In the genomic region with DNA sequence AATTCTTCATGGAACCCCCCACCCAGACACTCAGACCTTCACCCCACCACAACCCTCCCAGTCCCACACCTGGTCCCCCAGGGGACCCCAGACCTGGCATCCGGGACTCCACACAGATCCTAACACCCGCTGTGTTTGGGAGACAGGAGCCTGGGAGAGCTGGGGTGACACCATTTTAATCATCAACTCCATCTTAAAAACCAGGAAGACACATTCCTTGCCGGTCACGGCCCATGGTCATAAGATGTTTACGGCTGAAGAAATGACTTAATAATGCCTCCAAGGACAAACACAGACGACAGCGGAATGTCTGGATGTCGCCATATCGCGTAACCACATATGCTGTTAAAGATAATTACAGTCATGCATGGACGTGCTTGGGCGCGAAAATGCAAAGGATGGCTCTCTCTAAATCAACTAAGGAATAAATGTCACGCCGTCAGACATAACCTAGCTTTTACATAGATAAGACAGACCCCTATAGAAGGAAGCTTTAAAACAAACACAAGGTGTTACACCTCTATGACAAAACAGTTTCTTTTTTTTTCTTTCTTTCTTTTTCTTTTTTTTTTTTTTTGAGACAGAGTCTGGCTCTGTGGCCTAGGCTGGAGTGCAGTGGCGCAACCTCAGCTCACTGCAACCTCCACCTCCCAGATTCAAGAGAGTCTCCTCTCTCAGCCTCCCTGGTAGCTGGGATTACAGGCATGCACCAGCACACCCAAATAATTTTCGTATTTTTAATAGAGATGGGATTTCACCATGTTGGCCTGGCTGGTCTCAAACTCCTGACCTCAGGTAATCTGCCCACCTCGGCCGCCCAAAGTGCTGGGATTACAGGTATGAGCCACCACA, we compare ENCODE assay signal across 1 cellular context.
TF ChIP-seq lines count a peak whose summit lies in the region.

No MANE protein-coding gene starts in this region.

TF ChIP-seq in K562, 482 proteins besides CTCF, POLR2A, EP300 and RAD21 (continued from another document and continues in another):
- TF ChIP-seq, protein P1, sequence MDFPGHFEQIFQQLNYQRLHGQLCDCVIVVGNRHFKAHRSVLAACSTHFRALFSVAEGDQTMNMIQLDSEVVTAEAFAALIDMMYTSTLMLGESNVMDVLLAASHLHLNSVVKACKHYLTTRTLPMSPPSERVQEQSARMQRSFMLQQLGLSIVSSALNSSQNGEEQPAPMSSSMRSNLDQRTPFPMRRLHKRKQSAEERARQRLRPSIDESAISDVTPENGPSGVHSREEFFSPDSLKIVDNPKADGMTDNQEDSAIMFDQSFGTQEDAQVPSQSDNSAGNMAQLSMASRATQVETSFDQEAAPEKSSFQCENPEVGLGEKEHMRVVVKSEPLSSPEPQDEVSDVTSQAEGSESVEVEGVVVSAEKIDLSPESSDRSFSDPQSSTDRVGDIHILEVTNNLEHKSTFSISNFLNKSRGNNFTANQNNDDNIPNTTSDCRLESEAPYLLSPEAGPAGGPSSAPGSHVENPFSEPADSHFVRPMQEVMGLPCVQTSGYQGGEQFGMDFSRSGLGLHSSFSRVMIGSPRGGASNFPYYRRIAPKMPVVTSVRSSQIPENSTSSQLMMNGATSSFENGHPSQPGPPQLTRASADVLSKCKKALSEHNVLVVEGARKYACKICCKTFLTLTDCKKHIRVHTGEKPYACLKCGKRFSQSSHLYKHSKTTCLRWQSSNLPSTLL (IDR thresholded peaks at IDR 0.05), result no peak
- no peak for TF ChIP-seq SP2 (IDR thresholded peaks at IDR 0.05; ENCODE audit: extremely low read depth, low read depth, low read length, poor library complexity, severe bottlenecking)
- TF ChIP-seq ZNF324 (CRISPR knock-in tag; IDR thresholded peaks at IDR 0.05), result 0 out of 2 replicates have a peak, but pooled peaks have one; percentile 47
- TF ChIP-seq YBX1 (IDR thresholded peaks at IDR 0.05), result no peak
- no peak for TF ChIP-seq MYBL2 (IDR thresholded peaks at IDR 0.05; ENCODE audit: low read depth)
- TF ChIP-seq MYBL2 (CRISPR knock-in tag; IDR thresholded peaks at IDR 0.05; ENCODE audit: borderline replicate concordance), result no peak
- TF ChIP-seq ZNF184 (CRISPR knock-in tag; IDR thresholded peaks at IDR 0.05), result no peak
- no peak for TF ChIP-seq KLF16 (IDR thresholded peaks at IDR 0.05)
- TF ChIP-seq SIX5 (IDR thresholded peaks at IDR 0.05; ENCODE audit: borderline replicate concordance in 1 of 2, insufficient read depth in 1 of 2, low read depth in 1 of 2, low read length in 2 of 2), result no peak
- no peak for TF ChIP-seq CHD1 (IDR thresholded peaks at IDR 0.05; ENCODE audit: low read length)
- TF ChIP-seq ZNF24 (IDR thresholded peaks at IDR 0.05), result peak; percentile 90
- TF ChIP-seq, protein P2, sequence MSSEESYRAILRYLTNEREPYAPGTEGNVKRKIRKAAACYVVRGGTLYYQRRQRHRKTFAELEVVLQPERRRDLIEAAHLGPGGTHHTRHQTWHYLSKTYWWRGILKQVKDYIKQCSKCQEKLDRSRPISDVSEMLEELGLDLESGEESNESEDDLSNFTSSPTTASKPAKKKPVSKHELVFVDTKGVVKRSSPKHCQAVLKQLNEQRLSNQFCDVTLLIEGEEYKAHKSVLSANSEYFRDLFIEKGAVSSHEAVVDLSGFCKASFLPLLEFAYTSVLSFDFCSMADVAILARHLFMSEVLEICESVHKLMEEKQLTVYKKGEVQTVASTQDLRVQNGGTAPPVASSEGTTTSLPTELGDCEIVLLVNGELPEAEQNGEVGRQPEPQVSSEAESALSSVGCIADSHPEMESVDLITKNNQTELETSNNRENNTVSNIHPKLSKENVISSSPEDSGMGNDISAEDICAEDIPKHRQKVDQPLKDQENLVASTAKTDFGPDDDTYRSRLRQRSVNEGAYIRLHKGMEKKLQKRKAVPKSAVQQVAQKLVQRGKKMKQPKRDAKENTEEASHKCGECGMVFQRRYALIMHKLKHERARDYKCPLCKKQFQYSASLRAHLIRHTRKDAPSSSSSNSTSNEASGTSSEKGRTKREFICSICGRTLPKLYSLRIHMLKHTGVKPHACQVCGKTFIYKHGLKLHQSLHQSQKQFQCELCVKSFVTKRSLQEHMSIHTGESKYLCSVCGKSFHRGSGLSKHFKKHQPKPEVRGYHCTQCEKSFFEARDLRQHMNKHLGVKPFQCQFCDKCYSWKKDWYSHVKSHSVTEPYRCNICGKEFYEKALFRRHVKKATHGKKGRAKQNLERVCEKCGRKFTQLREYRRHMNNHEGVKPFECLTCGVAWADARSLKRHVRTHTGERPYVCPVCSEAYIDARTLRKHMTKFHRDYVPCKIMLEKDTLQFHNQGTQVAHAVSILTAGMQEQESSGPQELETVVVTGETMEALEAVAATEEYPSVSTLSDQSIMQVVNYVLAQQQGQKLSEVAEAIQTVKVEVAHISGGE (CRISPR knock-in tag; IDR thresholded peaks at IDR 0.05), result peak in 1 of 3 experiments; percentile 73; a peak in 2 of 6 replicates
- TF ChIP-seq, protein P3, sequence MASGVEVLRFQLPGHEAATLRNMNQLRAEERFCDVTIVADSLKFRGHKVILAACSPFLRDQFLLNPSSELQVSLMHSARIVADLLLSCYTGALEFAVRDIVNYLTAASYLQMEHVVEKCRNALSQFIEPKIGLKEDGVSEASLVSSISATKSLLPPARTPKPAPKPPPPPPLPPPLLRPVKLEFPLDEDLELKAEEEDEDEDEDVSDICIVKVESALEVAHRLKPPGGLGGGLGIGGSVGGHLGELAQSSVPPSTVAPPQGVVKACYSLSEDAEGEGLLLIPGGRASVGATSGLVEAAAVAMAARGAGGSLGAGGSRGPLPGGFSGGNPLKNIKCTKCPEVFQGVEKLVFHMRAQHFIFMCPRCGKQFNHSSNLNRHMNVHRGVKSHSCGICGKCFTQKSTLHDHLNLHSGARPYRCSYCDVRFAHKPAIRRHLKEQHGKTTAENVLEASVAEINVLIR (CRISPR knock-in tag; IDR thresholded peaks at IDR 0.05), result peak; percentile 77
- TF ChIP-seq CSDE1 (IDR thresholded peaks at IDR 0.05), result no peak
- peak; percentile 72 for TF ChIP-seq TCF3 (CRISPR knock-in tag; IDR thresholded peaks at IDR 0.05)
- no peak for TF ChIP-seq HNRNPK (IDR thresholded peaks at IDR 0.05; ENCODE audit: low read depth, low read length, poor library complexity, severe bottlenecking)
- TF ChIP-seq, protein P4, sequence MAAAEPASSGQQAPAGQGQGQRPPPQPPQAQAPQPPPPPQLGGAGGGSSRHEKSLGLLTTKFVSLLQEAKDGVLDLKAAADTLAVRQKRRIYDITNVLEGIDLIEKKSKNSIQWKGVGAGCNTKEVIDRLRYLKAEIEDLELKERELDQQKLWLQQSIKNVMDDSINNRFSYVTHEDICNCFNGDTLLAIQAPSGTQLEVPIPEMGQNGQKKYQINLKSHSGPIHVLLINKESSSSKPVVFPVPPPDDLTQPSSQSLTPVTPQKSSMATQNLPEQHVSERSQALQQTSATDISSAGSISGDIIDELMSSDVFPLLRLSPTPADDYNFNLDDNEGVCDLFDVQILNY (CRISPR knock-in tag; IDR thresholded peaks at IDR 0.05), result no peak
- no peak for TF ChIP-seq TFAM (CRISPR knock-in tag; conservative IDR thresholded peaks at IDR 0.05)
- no peak for TF ChIP-seq SNRNP70 (optimal IDR thresholded peaks at IDR 0.05; ENCODE audit: low read depth, low read length)
- no peak for TF ChIP-seq ZNF12 (CRISPR knock-in tag; IDR thresholded peaks at IDR 0.05)
- peak; percentile 97 for TF ChIP-seq DMBX1 (CRISPR knock-in tag; IDR thresholded peaks at IDR 0.05; ENCODE audit: borderline replicate concordance)
- peak; percentile 85 for TF ChIP-seq CREB1 (IDR thresholded peaks at IDR 0.05)
- TF ChIP-seq CREB1 (CRISPR knock-in tag; IDR thresholded peaks at IDR 0.05), result peak; percentile 46; the same call in 1 of the 2 replicates
- TF ChIP-seq, protein P5, sequence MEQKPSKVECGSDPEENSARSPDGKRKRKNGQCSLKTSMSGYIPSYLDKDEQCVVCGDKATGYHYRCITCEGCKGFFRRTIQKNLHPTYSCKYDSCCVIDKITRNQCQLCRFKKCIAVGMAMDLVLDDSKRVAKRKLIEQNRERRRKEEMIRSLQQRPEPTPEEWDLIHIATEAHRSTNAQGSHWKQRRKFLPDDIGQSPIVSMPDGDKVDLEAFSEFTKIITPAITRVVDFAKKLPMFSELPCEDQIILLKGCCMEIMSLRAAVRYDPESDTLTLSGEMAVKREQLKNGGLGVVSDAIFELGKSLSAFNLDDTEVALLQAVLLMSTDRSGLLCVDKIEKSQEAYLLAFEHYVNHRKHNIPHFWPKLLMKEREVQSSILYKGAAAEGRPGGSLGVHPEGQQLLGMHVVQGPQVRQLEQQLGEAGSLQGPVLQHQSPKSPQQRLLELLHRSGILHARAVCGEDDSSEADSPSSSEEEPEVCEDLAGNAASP (IDR thresholded peaks at IDR 0.05), result no peak
- TF ChIP-seq, protein P6, sequence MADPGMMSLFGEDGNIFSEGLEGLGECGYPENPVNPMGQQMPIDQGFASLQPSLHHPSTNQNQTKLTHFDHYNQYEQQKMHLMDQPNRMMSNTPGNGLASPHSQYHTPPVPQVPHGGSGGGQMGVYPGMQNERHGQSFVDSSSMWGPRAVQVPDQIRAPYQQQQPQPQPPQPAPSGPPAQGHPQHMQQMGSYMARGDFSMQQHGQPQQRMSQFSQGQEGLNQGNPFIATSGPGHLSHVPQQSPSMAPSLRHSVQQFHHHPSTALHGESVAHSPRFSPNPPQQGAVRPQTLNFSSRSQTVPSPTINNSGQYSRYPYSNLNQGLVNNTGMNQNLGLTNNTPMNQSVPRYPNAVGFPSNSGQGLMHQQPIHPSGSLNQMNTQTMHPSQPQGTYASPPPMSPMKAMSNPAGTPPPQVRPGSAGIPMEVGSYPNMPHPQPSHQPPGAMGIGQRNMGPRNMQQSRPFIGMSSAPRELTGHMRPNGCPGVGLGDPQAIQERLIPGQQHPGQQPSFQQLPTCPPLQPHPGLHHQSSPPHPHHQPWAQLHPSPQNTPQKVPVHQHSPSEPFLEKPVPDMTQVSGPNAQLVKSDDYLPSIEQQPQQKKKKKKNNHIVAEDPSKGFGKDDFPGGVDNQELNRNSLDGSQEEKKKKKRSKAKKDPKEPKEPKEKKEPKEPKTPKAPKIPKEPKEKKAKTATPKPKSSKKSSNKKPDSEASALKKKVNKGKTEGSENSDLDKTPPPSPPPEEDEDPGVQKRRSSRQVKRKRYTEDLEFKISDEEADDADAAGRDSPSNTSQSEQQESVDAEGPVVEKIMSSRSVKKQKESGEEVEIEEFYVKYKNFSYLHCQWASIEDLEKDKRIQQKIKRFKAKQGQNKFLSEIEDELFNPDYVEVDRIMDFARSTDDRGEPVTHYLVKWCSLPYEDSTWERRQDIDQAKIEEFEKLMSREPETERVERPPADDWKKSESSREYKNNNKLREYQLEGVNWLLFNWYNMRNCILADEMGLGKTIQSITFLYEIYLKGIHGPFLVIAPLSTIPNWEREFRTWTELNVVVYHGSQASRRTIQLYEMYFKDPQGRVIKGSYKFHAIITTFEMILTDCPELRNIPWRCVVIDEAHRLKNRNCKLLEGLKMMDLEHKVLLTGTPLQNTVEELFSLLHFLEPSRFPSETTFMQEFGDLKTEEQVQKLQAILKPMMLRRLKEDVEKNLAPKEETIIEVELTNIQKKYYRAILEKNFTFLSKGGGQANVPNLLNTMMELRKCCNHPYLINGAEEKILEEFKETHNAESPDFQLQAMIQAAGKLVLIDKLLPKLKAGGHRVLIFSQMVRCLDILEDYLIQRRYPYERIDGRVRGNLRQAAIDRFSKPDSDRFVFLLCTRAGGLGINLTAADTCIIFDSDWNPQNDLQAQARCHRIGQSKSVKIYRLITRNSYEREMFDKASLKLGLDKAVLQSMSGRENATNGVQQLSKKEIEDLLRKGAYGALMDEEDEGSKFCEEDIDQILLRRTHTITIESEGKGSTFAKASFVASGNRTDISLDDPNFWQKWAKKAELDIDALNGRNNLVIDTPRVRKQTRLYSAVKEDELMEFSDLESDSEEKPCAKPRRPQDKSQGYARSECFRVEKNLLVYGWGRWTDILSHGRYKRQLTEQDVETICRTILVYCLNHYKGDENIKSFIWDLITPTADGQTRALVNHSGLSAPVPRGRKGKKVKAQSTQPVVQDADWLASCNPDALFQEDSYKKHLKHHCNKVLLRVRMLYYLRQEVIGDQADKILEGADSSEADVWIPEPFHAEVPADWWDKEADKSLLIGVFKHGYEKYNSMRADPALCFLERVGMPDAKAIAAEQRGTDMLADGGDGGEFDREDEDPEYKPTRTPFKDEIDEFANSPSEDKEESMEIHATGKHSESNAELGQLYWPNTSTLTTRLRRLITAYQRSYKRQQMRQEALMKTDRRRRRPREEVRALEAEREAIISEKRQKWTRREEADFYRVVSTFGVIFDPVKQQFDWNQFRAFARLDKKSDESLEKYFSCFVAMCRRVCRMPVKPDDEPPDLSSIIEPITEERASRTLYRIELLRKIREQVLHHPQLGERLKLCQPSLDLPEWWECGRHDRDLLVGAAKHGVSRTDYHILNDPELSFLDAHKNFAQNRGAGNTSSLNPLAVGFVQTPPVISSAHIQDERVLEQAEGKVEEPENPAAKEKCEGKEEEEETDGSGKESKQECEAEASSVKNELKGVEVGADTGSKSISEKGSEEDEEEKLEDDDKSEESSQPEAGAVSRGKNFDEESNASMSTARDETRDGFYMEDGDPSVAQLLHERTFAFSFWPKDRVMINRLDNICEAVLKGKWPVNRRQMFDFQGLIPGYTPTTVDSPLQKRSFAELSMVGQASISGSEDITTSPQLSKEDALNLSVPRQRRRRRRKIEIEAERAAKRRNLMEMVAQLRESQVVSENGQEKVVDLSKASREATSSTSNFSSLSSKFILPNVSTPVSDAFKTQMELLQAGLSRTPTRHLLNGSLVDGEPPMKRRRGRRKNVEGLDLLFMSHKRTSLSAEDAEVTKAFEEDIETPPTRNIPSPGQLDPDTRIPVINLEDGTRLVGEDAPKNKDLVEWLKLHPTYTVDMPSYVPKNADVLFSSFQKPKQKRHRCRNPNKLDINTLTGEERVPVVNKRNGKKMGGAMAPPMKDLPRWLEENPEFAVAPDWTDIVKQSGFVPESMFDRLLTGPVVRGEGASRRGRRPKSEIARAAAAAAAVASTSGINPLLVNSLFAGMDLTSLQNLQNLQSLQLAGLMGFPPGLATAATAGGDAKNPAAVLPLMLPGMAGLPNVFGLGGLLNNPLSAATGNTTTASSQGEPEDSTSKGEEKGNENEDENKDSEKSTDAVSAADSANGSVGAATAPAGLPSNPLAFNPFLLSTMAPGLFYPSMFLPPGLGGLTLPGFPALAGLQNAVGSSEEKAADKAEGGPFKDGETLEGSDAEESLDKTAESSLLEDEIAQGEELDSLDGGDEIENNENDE (IDR thresholded peaks at IDR 0.05; ENCODE audit: low read depth, low read length), result no peak
- TF ChIP-seq FOXK2 (conservative IDR thresholded peaks at IDR 0.05 in 1 of 2, IDR thresholded peaks at IDR 0.05 in 1 of 2; ENCODE audit: low read depth in 2 of 2), result peak in 1 of 2 experiments; percentile 45; a peak in 1 of 4 replicates
- no peak for TF ChIP-seq NR2C2 (CRISPR knock-in tag; IDR thresholded peaks at IDR 0.05)
- peak; percentile 68; the same call in 1 of the 2 replicates for TF ChIP-seq NR2C2 (tag; IDR thresholded peaks at IDR 0.05)
- TF ChIP-seq FOXA1 (IDR thresholded peaks at IDR 0.05; ENCODE audit: borderline replicate concordance), result no peak
- TF ChIP-seq, protein P7, sequence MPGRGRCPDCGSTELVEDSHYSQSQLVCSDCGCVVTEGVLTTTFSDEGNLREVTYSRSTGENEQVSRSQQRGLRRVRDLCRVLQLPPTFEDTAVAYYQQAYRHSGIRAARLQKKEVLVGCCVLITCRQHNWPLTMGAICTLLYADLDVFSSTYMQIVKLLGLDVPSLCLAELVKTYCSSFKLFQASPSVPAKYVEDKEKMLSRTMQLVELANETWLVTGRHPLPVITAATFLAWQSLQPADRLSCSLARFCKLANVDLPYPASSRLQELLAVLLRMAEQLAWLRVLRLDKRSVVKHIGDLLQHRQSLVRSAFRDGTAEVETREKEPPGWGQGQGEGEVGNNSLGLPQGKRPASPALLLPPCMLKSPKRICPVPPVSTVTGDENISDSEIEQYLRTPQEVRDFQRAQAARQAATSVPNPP (IDR thresholded peaks at IDR 0.05; ENCODE audit: borderline replicate concordance, insufficient read depth, insufficient read length), result no peak
